Comparison of ENCODE assay signal across 26 cellular contexts in the genomic region with DNA sequence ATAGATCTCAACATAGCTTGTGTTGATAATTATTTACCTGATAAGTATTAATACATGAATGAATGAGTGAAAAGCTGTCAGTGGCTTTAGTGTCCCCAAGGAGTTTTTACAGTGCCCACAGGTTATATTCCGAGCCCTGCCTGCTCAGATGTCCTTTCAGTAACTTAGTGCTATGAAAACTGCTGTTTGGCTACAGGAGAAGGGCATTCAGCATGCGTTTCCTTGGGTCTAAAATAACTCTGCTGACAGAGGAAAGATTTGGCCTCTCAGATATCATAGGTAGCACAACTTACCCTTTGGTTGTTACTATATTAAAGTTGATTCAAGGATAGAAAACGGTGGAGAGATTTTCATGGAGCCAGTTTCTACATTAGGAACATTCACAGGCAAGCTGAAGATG.
"Had no signal": no experiment of that assay in that cellular context is flagged by ENCODE, and none has a peak within 500 bp of the region (broad histone marks: within the 10 kb centered on the region; RNA-seq: fewer than 3 reads in every experiment).

No MANE protein-coding gene starts in this region.

- H3K4me2 ChIP-seq: neural progenitor cell had no signal

- H3K27me3 ChIP-seq: neural progenitor cell, neutrophil, ovary, spleen, suprapubic skin, tibial artery, upper lobe of right lung had no signal

- H2AFZ ChIP-seq: neural progenitor cell had no signal

- H3K4me1 ChIP-seq: lower lobe of right lung, neural progenitor cell, prostate gland, spleen, suprapubic skin, tibial artery, upper lobe of right lung had no signal

- H3K36me3 ChIP-seq: lower lobe of right lung, neural progenitor cell, neutrophil, ovary, prostate gland, spleen, suprapubic skin, thoracic aorta, tibial artery, upper lobe of right lung had no signal

- H3K4me3 ChIP-seq: lower lobe of right lung, neural progenitor cell, ovary, prostate gland, spleen, suprapubic skin, thoracic aorta, tibial artery, upper lobe of right lung had no signal

- ATAC-seq: lower lobe of right lung; naive thymus-derived CD8-positive, alpha-beta T cell; sciatic nerve; stimulated activated effector memory CD8-positive, alpha-beta T cell treated with anti-CD3 and anti-CD28 coated beads, Interleukin-12 subunit alpha, Interleukin-12 subunit beta, amount 100 ng/mL, for 72 hours; upper lobe of right lung had no signal

- DNase-seq: head of caudate nucleus; hypothalamus; immature natural killer cell; kidney; lower lobe of right lung; mammary epithelial cell; mesenchymal stem cell; naive thymus-derived CD8-positive, alpha-beta T cell; nephron progenitor cell; occipital lobe; ovary; posterior cingulate gyrus; small intestine; spleen; stimulated activated CD4-positive, alpha-beta T cell treated with anti-CD3 and anti-CD28 coated beads, Interleukin-4, amount 100 ng/mL, for 24 hours; stimulated activated naive CD4-positive, alpha-beta T cell; tibial artery; trophoblast cell; upper lobe of right lung had no signal

- H3K27ac ChIP-seq: lower lobe of right lung, neural progenitor cell, neutrophil, ovary, prostate gland, spleen, suprapubic skin, thoracic aorta, tibial artery, upper lobe of right lung had no signal

- H3K9me3 ChIP-seq: lower lobe of right lung, neutrophil, ovary, prostate gland, spleen, suprapubic skin, thoracic aorta, tibial artery, upper lobe of right lung had no signal
